1 cellular context compared by ENCODE assay signal in the genomic region with DNA sequence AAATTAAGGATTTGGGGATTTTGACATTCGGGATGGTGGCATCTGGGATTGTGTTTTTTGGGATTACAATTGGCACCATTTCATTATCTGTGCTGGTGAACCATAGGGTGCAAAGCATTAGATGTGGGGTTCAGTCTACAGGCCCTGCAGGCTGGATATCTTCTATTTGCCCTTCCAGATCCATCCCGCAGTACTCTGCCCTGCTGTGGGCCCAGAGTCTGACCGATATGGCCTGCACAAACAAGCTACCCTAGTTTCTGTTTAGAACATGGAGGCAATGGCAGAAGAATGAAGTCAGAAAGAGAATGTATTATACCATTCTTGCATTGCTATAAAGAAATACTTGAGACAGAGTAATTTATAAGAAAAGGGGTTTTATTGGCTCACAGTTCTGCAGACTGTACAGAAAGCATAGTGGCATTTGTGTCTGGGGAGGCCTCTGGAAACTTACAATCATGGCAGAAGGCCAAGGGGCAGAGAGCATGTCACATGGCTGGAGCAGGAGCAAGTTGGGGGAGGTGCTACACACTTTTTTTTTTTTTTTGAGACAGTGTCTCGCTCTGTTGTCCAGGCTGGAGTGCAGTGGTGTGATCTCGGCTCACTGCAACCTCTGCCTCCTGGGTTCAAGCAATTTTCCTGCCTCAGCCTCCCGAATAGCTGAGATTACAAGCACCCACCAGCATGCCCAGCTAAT.
TF ChIP-seq lines count a peak whose summit lies in the region.

No MANE protein-coding gene starts in this region.

TF ChIP-seq in HepG2, 621 proteins besides CTCF, POLR2A, EP300 and RAD21 (continued from another document and continues in another):
- no peak for TF ChIP-seq PBX3 (CRISPR knock-in tag; IDR thresholded peaks at IDR 0.05; ENCODE audit: borderline replicate concordance)
- no peak for TF ChIP-seq GPBP1L1 (CRISPR knock-in tag; IDR thresholded peaks at IDR 0.05)
- TF ChIP-seq, protein P1, sequence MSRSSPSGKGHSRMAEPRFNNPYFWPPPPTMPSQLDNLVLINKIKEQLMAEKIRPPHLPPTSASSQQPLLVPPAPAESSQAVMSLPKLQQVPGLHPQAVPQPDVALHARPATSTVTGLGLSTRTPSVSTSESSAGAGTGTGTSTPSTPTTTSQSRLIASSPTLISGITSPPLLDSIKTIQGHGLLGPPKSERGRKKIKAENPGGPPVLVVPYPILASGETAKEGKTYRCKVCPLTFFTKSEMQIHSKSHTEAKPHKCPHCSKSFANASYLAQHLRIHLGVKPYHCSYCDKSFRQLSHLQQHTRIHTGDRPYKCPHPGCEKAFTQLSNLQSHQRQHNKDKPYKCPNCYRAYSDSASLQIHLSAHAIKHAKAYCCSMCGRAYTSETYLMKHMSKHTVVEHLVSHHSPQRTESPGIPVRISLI (CRISPR knock-in tag; IDR thresholded peaks at IDR 0.05; ENCODE audit: borderline replicate concordance) = peak; percentile 96
- TF ChIP-seq HES4 (CRISPR knock-in tag; IDR thresholded peaks at IDR 0.05; ENCODE audit: borderline replicate concordance) = no peak
- no peak for TF ChIP-seq BRD4 (CRISPR knock-in tag; IDR thresholded peaks at IDR 0.05)
- peak; percentile 42 for TF ChIP-seq HNF4A (CRISPR knock-in tag; IDR thresholded peaks at IDR 0.05)
- TF ChIP-seq ATF1 (CRISPR knock-in tag; IDR thresholded peaks at IDR 0.05) = no peak
- no peak for TF ChIP-seq BORCS8-MEF2B (CRISPR knock-in tag; IDR thresholded peaks at IDR 0.05)
- 0 out of 2 replicates have a peak, but pooled peaks have one; percentile 17 for TF ChIP-seq TARDBP (CRISPR knock-in tag; IDR thresholded peaks at IDR 0.05)
- TF ChIP-seq, protein P2, sequence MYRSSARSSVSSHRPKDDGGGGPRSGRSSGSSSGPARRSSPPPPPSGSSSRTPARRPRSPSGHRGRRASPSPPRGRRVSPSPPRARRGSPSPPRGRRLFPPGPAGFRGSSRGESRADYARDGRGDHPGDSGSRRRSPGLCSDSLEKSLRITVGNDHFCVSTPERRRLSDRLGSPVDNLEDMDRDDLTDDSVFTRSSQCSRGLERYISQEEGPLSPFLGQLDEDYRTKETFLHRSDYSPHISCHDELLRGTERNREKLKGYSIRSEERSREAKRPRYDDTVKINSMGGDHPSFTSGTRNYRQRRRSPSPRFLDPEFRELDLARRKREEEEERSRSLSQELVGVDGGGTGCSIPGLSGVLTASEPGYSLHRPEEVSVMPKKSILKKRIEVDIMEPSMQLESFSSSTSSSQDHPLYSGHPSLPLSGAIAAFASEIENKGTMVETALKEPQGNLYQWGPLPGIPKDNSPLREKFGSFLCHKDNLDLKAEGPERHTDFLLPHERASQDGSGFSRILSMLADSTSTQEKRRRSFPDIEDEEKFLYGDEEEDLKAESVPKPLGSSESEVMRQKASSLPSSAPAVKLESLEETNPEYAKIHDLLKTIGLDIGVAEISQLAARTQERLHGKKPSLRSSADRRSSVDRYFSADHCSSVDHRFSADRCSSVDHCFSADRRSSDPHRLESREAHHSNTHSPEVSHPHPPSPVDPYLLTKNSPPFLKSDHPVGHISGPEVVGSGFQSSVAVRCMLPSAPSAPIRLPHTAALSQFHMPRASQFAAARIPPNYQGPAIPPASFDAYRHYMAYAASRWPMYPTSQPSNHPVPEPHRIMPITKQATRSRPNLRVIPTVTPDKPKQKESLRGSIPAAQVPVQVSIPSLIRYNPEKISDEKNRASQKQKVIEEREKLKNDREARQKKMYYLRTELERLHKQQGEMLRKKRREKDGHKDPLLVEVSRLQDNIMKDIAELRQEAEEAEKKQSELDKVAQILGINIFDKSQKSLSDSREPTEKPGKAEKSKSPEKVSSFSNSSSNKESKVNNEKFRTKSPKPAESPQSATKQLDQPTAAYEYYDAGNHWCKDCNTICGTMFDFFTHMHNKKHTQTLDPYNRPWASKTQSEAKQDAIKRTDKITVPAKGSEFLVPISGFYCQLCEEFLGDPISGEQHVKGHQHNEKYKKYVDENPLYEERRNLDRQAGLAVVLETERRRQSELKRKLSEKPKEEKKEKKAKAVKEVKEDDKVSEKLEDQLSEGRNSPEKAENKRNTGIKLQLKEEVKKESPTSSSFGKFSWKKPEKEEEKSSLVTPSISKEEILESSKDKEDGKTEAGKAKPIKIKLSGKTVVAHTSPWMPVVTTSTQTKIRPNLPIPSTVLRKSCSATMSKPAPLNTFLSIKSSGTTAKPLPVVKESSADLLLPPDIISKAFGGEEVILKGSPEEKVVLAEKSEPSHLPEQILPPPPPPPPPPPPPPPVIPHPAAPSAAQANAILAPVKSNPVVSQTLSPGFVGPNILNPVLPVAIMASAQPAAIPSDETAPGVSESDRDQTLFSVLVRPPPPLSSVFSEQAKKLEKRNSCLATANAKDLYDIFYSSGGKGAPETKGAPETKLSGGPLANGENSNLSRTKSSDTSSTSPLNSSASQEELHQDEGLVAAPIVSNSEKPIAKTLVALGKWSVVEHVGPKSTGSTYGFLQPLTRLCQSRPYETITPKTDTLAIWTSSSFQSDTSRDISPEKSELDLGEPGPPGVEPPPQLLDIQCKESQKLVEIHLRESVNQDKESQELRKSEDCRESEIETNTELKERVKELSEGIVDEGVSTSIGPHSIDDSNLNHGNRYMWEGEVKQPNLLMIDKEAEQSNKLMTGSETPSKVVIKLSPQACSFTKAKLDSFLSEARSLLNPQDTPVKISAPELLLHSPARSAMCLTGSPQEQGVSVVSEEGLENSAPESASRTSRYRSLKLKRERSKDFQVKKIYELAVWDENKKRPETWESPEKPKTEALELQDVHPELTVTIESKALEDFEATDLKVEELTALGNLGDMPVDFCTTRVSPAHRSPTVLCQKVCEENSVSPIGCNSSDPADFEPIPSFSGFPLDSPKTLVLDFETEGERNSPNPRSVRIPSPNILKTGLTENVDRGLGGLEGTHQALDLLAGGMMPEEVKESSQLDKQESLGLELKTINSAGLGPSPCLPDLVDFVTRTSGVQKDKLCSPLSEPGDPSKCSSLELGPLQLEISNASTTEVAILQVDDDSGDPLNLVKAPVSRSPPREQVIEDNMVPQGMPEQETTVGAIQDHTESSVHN (CRISPR knock-in tag; IDR thresholded peaks at IDR 0.05) = no peak
- TF ChIP-seq HINFP (CRISPR knock-in tag; IDR thresholded peaks at IDR 0.05; ENCODE audit: low read depth) = no peak
- TF ChIP-seq ATRX (CRISPR knock-in tag; IDR thresholded peaks at IDR 0.05; ENCODE audit: borderline replicate concordance) = no peak
- no peak for TF ChIP-seq RORA (CRISPR knock-in tag; IDR thresholded peaks at IDR 0.05)
- 0 out of 2 replicates have a peak, but pooled peaks have one; percentile 5 for TF ChIP-seq GATAD2A (CRISPR knock-in tag; IDR thresholded peaks at IDR 0.05)
- no peak for TF ChIP-seq NCOR1 (IDR thresholded peaks at IDR 0.05; ENCODE audit: borderline replicate concordance, low read length)
- no peak for TF ChIP-seq ZNF329 (CRISPR knock-in tag; IDR thresholded peaks at IDR 0.05; ENCODE audit: low read depth)
- peak; percentile 91 for TF ChIP-seq ZNF281 (CRISPR knock-in tag; IDR thresholded peaks at IDR 0.05; ENCODE audit: borderline replicate concordance)
- TF ChIP-seq NFIC (IDR thresholded peaks at IDR 0.05; ENCODE audit: low read length) = peak; percentile 60; the same call in 1 of the 2 replicates
- TF ChIP-seq MIER3 (CRISPR knock-in tag; IDR thresholded peaks at IDR 0.05; ENCODE audit: borderline replicate concordance) = 0 out of 2 replicates have a peak, but pooled peaks have one; percentile 4
- peak; percentile 34; the same call in 1 of the 2 replicates for TF ChIP-seq ZMYM3 (CRISPR knock-in tag; IDR thresholded peaks at IDR 0.05)
- peak; percentile 40; the same call in 1 of the 2 replicates for TF ChIP-seq ZFX (CRISPR knock-in tag; IDR thresholded peaks at IDR 0.05; ENCODE audit: low read depth)
- TF ChIP-seq, protein P3, sequence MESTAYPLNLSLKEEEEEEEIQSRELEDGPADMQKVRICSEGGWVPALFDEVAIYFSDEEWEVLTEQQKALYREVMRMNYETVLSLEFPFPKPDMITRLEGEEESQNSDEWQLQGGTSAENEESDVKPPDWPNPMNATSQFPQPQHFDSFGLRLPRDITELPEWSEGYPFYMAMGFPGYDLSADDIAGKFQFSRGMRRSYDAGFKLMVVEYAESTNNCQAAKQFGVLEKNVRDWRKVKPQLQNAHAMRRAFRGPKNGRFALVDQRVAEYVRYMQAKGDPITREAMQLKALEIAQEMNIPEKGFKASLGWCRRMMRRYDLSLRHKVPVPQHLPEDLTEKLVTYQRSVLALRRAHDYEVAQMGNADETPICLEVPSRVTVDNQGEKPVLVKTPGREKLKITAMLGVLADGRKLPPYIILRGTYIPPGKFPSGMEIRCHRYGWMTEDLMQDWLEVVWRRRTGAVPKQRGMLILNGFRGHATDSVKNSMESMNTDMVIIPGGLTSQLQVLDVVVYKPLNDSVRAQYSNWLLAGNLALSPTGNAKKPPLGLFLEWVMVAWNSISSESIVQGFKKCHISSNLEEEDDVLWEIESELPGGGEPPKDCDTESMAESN (CRISPR knock-in tag; conservative IDR thresholded peaks at IDR 0.05) = 0 out of 2 replicates have a peak, but pooled peaks have one; percentile 70
- no peak for TF ChIP-seq PBX2 (CRISPR knock-in tag; IDR thresholded peaks at IDR 0.05)
- TF ChIP-seq ZNF543 (CRISPR knock-in tag; IDR thresholded peaks at IDR 0.05) = no peak
- TF ChIP-seq, protein P4, sequence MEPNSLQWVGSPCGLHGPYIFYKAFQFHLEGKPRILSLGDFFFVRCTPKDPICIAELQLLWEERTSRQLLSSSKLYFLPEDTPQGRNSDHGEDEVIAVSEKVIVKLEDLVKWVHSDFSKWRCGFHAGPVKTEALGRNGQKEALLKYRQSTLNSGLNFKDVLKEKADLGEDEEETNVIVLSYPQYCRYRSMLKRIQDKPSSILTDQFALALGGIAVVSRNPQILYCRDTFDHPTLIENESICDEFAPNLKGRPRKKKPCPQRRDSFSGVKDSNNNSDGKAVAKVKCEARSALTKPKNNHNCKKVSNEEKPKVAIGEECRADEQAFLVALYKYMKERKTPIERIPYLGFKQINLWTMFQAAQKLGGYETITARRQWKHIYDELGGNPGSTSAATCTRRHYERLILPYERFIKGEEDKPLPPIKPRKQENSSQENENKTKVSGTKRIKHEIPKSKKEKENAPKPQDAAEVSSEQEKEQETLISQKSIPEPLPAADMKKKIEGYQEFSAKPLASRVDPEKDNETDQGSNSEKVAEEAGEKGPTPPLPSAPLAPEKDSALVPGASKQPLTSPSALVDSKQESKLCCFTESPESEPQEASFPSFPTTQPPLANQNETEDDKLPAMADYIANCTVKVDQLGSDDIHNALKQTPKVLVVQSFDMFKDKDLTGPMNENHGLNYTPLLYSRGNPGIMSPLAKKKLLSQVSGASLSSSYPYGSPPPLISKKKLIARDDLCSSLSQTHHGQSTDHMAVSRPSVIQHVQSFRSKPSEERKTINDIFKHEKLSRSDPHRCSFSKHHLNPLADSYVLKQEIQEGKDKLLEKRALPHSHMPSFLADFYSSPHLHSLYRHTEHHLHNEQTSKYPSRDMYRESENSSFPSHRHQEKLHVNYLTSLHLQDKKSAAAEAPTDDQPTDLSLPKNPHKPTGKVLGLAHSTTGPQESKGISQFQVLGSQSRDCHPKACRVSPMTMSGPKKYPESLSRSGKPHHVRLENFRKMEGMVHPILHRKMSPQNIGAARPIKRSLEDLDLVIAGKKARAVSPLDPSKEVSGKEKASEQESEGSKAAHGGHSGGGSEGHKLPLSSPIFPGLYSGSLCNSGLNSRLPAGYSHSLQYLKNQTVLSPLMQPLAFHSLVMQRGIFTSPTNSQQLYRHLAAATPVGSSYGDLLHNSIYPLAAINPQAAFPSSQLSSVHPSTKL (CRISPR knock-in tag; IDR thresholded peaks at IDR 0.05) = 0 out of 2 replicates have a peak, but pooled peaks have one; percentile 36
